In genomic region chr2:152578573-152578972, GRCh38 we compare ENCODE assay signal across 19 cellular contexts.
A peak's percentile ranks its signal among the peaks of the same experiment; 100 is the strongest.
DNase-seq lines count a peak whose midpoint lies in the region; ATAC-seq and TF ChIP-seq lines count a peak whose summit lies in the region.
"Had no signal": no experiment of that assay in that cellular context is flagged by ENCODE, and none has a peak within 500 bp of the region (broad histone marks: within the 10 kb centered on the region; RNA-seq: fewer than 3 reads in every experiment).

No MANE protein-coding gene starts in this region.

- H3K36me3 ChIP-seq in neural progenitor cell, result no peaks in the 10 kb centered on the region
- no peaks in the 10 kb centered on the region for H3K36me3 ChIP-seq in colonic mucosa
- H3K36me3 ChIP-seq: HAP-1 had no signal

- TF ChIP-seq CTCF in dorsolateral prefrontal cortex (IDR thresholded peaks at IDR 0.05 in 54 of 56, conservative IDR thresholded peaks at IDR 0.05 in 2 of 56; ENCODE audit: low read depth in 1 of 56, partially characterized antibody in 56 of 56), result no peak
- TF ChIP-seq CTCF in neural progenitor cell (IDR thresholded peaks at IDR 0.05), result no peak
- no peak for TF ChIP-seq CTCF in colonic mucosa (IDR thresholded peaks at IDR 0.05)

- H3K27me3 ChIP-seq in dorsolateral prefrontal cortex, result no peaks in the 10 kb centered on the region
- H3K27me3 ChIP-seq in neural progenitor cell, result no peaks in the 10 kb centered on the region
- H3K27me3 ChIP-seq in colonic mucosa, result no peaks in the 10 kb centered on the region

- intact Hi-C loops in dorsolateral prefrontal cortex (cut with DNase I) (no loop called here), colonic mucosa (cut with DNase I) (no loop called here)

- H2AFZ ChIP-seq in neural progenitor cell (replicated peaks), result no peak overlapping the region
- H2AFZ ChIP-seq: GM23248 had no signal

- no peaks in the 10 kb centered on the region for H3K4me1 Mint-ChIP-seq in neural progenitor cell

- H3K27ac ChIP-seq in dorsolateral prefrontal cortex (peak overlapping the region in 54 of 59 donors; percentile 27 to 96 (median 88)), neural progenitor cell (no peak overlapping the region), colonic mucosa (no peak overlapping the region)
- H3K27ac ChIP-seq: 22Rv1, A549, C4-2B, GM23248 had no signal

- no peaks in the 10 kb centered on the region for H3F3A ChIP-seq in neural progenitor cell (ENCODE audit: low read depth)

- H3K36me3 Mint-ChIP-seq in neural progenitor cell, result peaks cover 13% of the 10 kb centered on the region

- H3K9me3 ChIP-seq in neural progenitor cell (ENCODE audit: low read depth), result no peaks in the 10 kb centered on the region
- no peaks in the 10 kb centered on the region for H3K9me3 ChIP-seq in colonic mucosa
- H3K9me3 ChIP-seq: A549, Caco-2, HAP-1 had no signal

- peaks cover 5% of the 10 kb centered on the region for H3K79me2 ChIP-seq in neural progenitor cell (ENCODE audit: low read depth)

- no peaks in the 10 kb centered on the region for H4K20me1 ChIP-seq in neural progenitor cell (ENCODE audit: low read depth)

- H3K27ac Mint-ChIP-seq in neural progenitor cell, result no peak overlapping the region
- H3K27ac Mint-ChIP-seq: CD4-positive, alpha-beta T cell had no signal

- no peaks in the 10 kb centered on the region for H3K9me3 Mint-ChIP-seq in neural progenitor cell
- H3K9me3 Mint-ChIP-seq: CD4-positive, alpha-beta T cell had no signal

- peak overlapping the region; percentile 23 for H3K4me2 ChIP-seq in neural progenitor cell
- H3K4me2 ChIP-seq: A549 had no signal

- no peak overlapping the region for H3K4me3 Mint-ChIP-seq in neural progenitor cell
- H3K4me3 Mint-ChIP-seq: CD4-positive, alpha-beta T cell had no signal

- H3K9ac ChIP-seq in neural progenitor cell (no peak overlapping the region), colonic mucosa (ENCODE audit: low read depth in 2 of 2, low read length in 2 of 2) (no peak overlapping the region)
- H3K9ac ChIP-seq: GM23248 had no signal

- H3K4me3 ChIP-seq in dorsolateral prefrontal cortex, result no peak overlapping the region
- H3K4me3 ChIP-seq in neural progenitor cell, result no peak overlapping the region
- H3K4me3 ChIP-seq in colonic mucosa, result no peak overlapping the region
- H3K4me3 ChIP-seq: A549, GM23248, HAP-1 had no signal

- H3K27me3 Mint-ChIP-seq in neural progenitor cell (ENCODE audit: insufficient read depth, low read depth), result no peaks in the 10 kb centered on the region

- H3K4me1 ChIP-seq in neural progenitor cell (peaks cover 16% of the 10 kb centered on the region), colonic mucosa (no peaks in the 10 kb centered on the region)
- H3K4me1 ChIP-seq: Caco-2 had no signal

- ATAC-seq in HG02642 (IDR thresholded peaks at IDR 0.05; ENCODE audit: poor library complexity, unreplicated experiment), result no peak
- ATAC-seq: A549, HepG2 had no signal

- DNase-seq in NCI-H82 (lab: John Stamatoyannopoulos, UW), result peak; percentile 27
- no peak for DNase-seq in NCI-H82 treated with DMSO at 0.1 percent for 48 hours (lab: John Stamatoyannopoulos, UW; ENCODE audit: unreplicated experiment)
- DNase-seq in dorsolateral prefrontal cortex, result no peak
- no peak for DNase-seq in neural progenitor cell (ENCODE audit: low spot score)
- DNase-seq in colonic mucosa, result no peak
- DNase-seq in HuH-7.5 (ENCODE audit: low spot score), result no peak
- DNase-seq: AML-193; Caco-2; CD4-positive, alpha-beta T cell; DMS153; DMS79; GDM1; GM23248 had no signal

Comparison
In these comparisons a context has a peak if more than half of its experiments do, and no peak if none do; other contexts are left out.
1. H3K27ac ChIP-seq: peak in dorsolateral prefrontal cortex (54 of 59); none in neural progenitor cell (single experiment) and colonic mucosa (single experiment).